ENCODE assay signal across 1 cellular context in genomic region chrX:14064632-14065432, GRCh38.
TF ChIP-seq lines count a peak whose summit lies in the region.

No MANE protein-coding gene starts in this region.

TF ChIP-seq in HEK293, 187 proteins besides CTCF, POLR2A, EP300 and RAD21 (continued from another document):
- TF ChIP-seq TRIM28 (IDR thresholded peaks at IDR 0.05; ENCODE audit: borderline replicate concordance, low read length) = 0 out of 2 replicates have a peak, but pooled peaks have one; percentile 17
